Comparison of ENCODE assay signal across 30 cellular contexts in the genomic region with DNA sequence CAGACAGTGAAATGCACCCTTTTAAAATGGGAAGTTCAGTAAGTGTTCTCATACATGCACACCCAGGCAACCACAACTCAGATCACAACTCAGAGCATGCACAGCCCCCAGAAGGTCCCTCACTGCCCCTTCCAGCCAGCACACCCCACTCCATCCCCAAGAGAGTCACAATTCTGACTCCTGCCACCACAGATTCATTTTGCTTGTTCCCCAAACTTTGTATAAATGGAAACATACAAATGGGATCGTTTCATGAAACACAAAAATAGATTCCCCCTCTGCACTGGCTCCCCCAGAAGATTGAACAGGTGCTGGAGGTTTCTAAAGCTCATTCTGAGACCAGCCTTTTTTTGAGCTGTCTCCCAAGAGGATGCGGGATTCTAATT. TPM values are rescaled to one million over a fixed set of nuclear protein-coding genes. Genes with fewer than 3 reads are reported as not detected.
A peak's percentile ranks its signal among the peaks of the same experiment; 100 is the strongest.
DNase-seq lines count a peak whose midpoint lies in the region; ATAC-seq and TF ChIP-seq lines count a peak whose summit lies in the region.
"Had no signal": no experiment of that assay in that cellular context is flagged by ENCODE, and none has a peak within 500 bp of the region (broad histone marks: within the 10 kb centered on the region; RNA-seq: fewer than 3 reads in every experiment).

No MANE protein-coding gene starts in this region.

- H4K20me1 ChIP-seq in KMS-11 (ENCODE audit: insufficient read depth) = no peaks in the 10 kb centered on the region

- intact Hi-C loops in activated B cell treated with CpG ODN at 0.5 μM for 24 hours (cut with micrococcal nuclease) = loop anchor here (1.0 to 2.0 kb wide), 2 partner anchors 13 to 14 kb away; no protein-coding TSS in a partner anchor

- peak overlapping the region; percentile 91 for H3K4me3 Mint-ChIP-seq in activated B cell treated with CpG ODN at 0.5 μM for 24 hours
- H3K4me3 Mint-ChIP-seq in stimulated activated naive B cell treated with anti-CD40 and anti-IgM and Interleukin-4, amounts not matched to agents 10 μg/mL and 1 μg/mL and 100 μg/mL, for 72 hours = peak overlapping the region; percentile 50 to 74
- H3K4me3 Mint-ChIP-seq: activated naive CD8-positive, alpha-beta T cell; activated T-helper 1 cell treated with anti-CD3 and anti-CD28 coated beads, Interleukin-12 subunit alpha, Interleukin-12 subunit beta, Interleukin-2, Interleukin-4 antibody, amounts not matched to agents 30 ng/mL and 10 ng/mL and 1 ng/mL, durations not matched to agents 14 hours and 24 hours and 36 hours; central memory CD8-positive, alpha-beta T cell had no signal

- CTCF ChIA-PET in activated B cell treated with CpG ODN at 0.5 μM for 24 hours (lab: Charles Lee) = interaction anchor here (9.2 kb wide), 1 partner anchor 15 kb away, joined by 104 read pairs; no protein-coding TSS in a partner anchor

- ATAC-seq in activated B cell treated with CpG ODN at 0.5 μM for 24 hours (ENCODE audit: low read depth) = peak; percentile 28
- ATAC-seq in stimulated activated naive B cell treated with anti-CD40 and anti-IgM and Interleukin-4, amounts not matched to agents 10 μg/mL and 1 μg/mL and 100 μg/mL, for 72 hours (replicated peaks) = peak; percentile 58 to 64
- ATAC-seq: left lung, psoas muscle had no signal

- peak; percentile 84 for DNase-seq in GM12865 (ENCODE audit: low read depth)
- DNase-seq in activated B cell treated with CpG ODN at 0.5 μM for 24 hours = no peak
- peak; percentile 58 for DNase-seq in stimulated activated naive B cell treated with anti-CD40 and anti-IgM and Interleukin-4, amounts not matched to agents 10 μg/mL and 1 μg/mL and 100 μg/mL, for 72 hours
- DNase-seq in amniotic stem cell (lab: John Stamatoyannopoulos, UW) = no peak
- no peak for DNase-seq in stimulated activated naive CD4-positive, alpha-beta T cell (lab: John Stamatoyannopoulos, UW)
- no peak for DNase-seq in NCI-H510A treated with DMSO at 0.1 percent for 48 hours (lab: John Stamatoyannopoulos, UW)
- DNase-seq: activated CD4-positive, alpha-beta T cell treated with anti-CD3 and anti-CD28 coated beads for 4 hours; DMS79; dorsolateral prefrontal cortex; KBM-7; left lung; NCI-H1092; NCI-H187 treated with DMSO at 0.1 percent for 48 hours; NCI-H226; NCI-H82; psoas muscle; SJCRH30; stimulated activated CD4-positive, alpha-beta T cell treated with anti-CD3 and anti-CD28 coated beads, Interleukin-1b, Interleukin-23, amount 100 ng/mL, for 48 hours had no signal

- H3K4me1 Mint-ChIP-seq in activated B cell treated with CpG ODN at 0.5 μM for 24 hours = peaks cover 95% of the 10 kb centered on the region
- H3K4me1 Mint-ChIP-seq in stimulated activated naive B cell treated with anti-CD40 and anti-IgM and Interleukin-4, amounts not matched to agents 10 μg/mL and 1 μg/mL and 100 μg/mL, for 72 hours = peaks cover 61 to 92% of the 10 kb centered on the region in 2 donors

- H3K4me3 ChIP-seq in GM12865 (ENCODE audit: low read depth, low read length) (peak overlapping the region; percentile 58), KMS-11 (IDR thresholded peaks at IDR 0.05; ENCODE audit: insufficient read depth, low read depth, low read length) (no peak overlapping the region)
- H3K4me3 ChIP-seq: dorsolateral prefrontal cortex, left lung, Peyer's patch, psoas muscle, SJCRH30, thoracic aorta, vagina had no signal

- peak overlapping the region; percentile 46 for H3K4me2 ChIP-seq in KMS-11

- H3K27me3 Mint-ChIP-seq in activated B cell treated with CpG ODN at 0.5 μM for 24 hours = no peaks in the 10 kb centered on the region
- no peaks in the 10 kb centered on the region for H3K27me3 Mint-ChIP-seq in stimulated activated naive B cell treated with anti-CD40 and anti-IgM and Interleukin-4, amounts not matched to agents 10 μg/mL and 1 μg/mL and 100 μg/mL, for 72 hours
- H3K27me3 Mint-ChIP-seq: activated naive CD8-positive, alpha-beta T cell; central memory CD8-positive, alpha-beta T cell had no signal

- no peaks in the 10 kb centered on the region for H3K27me3 ChIP-seq in KMS-11 (ENCODE audit: insufficient read depth, low read depth)
- H3K27me3 ChIP-seq: dorsolateral prefrontal cortex, left lung, Peyer's patch, vagina had no signal

- no peak overlapping the region; the same call in 1 of the 2 replicates for H2AFZ ChIP-seq in KMS-11 (ENCODE audit: low read depth)

- peaks cover 6% of the 10 kb centered on the region; the same call in 1 of the 2 replicates for H3K79me2 ChIP-seq in KMS-11 (ENCODE audit: insufficient read depth, low read depth)

- POLR2A ChIA-PET in activated B cell treated with CpG ODN at 0.5 μM for 24 hours (lab: Charles Lee) = interaction anchor here (1.6 to 21.2 kb wide), 4 partner anchors 3 to 21 kb away, joined by 9 to 948 read pairs (median 337); a partner anchor contains a TSS

- TF ChIP-seq CTCF in GM12865 (IDR thresholded peaks at IDR 0.05; ENCODE audit: insufficient read depth, low read depth, low read length, missing control alignments) (no peak), KMS-11 (conservative IDR thresholded peaks at IDR 0.05; ENCODE audit: low read depth, low read length) (no peak), activated B cell treated with CpG ODN at 0.5 μM for 24 hours (IDR thresholded peaks at IDR 0.05) (no peak)

- H3K27ac Mint-ChIP-seq in activated B cell treated with CpG ODN at 0.5 μM for 24 hours = peak overlapping the region; percentile 94
- peak overlapping the region; percentile 96 for H3K27ac Mint-ChIP-seq in stimulated activated naive B cell treated with anti-CD40 and anti-IgM and Interleukin-4, amounts not matched to agents 10 μg/mL and 1 μg/mL and 100 μg/mL, for 72 hours
- H3K27ac Mint-ChIP-seq: activated naive CD8-positive, alpha-beta T cell; activated T-helper 1 cell treated with anti-CD3 and anti-CD28 coated beads, Interleukin-12 subunit alpha, Interleukin-12 subunit beta, Interleukin-2, Interleukin-4 antibody, amounts not matched to agents 30 ng/mL and 10 ng/mL and 1 ng/mL, durations not matched to agents 14 hours and 24 hours and 36 hours had no signal

- no peaks in the 10 kb centered on the region for H3K36me3 ChIP-seq in KMS-11 (ENCODE audit: insufficient read depth)
- H3K36me3 ChIP-seq: left lung, Peyer's patch, SJCRH30, thoracic aorta, vagina had no signal

- no peak overlapping the region for H3K9ac ChIP-seq in KMS-11

- H3K4me1 ChIP-seq in KMS-11 (ENCODE audit: low read depth, poor library complexity, severe bottlenecking) = peaks cover 79% of the 10 kb centered on the region
- H3K4me1 ChIP-seq: left lung, psoas muscle, vagina had no signal

- no peaks in the 10 kb centered on the region for H3K9me3 Mint-ChIP-seq in activated B cell treated with CpG ODN at 0.5 μM for 24 hours
- H3K9me3 Mint-ChIP-seq in stimulated activated naive B cell treated with anti-CD40 and anti-IgM and Interleukin-4, amounts not matched to agents 10 μg/mL and 1 μg/mL and 100 μg/mL, for 72 hours = no peaks in the 10 kb centered on the region
- H3K9me3 Mint-ChIP-seq: activated T-helper 1 cell treated with anti-CD3 and anti-CD28 coated beads, Interleukin-12 subunit alpha, Interleukin-12 subunit beta, Interleukin-2, Interleukin-4 antibody, amounts not matched to agents 30 ng/mL and 10 ng/mL and 1 ng/mL, durations not matched to agents 14 hours and 24 hours and 36 hours; central memory CD8-positive, alpha-beta T cell had no signal

- H3K27ac ChIP-seq in KMS-11 = peak overlapping the region; percentile 50; the same call in 1 of the 2 replicates
- H3K27ac ChIP-seq: dorsolateral prefrontal cortex, epithelial cell of prostate, left lung, psoas muscle, SJCRH30, thoracic aorta, vagina had no signal

- peaks cover 21% of the 10 kb centered on the region for H3K36me3 Mint-ChIP-seq in activated B cell treated with CpG ODN at 0.5 μM for 24 hours (ENCODE audit: low read depth)
- H3K36me3 Mint-ChIP-seq in stimulated activated naive B cell treated with anti-CD40 and anti-IgM and Interleukin-4, amounts not matched to agents 10 μg/mL and 1 μg/mL and 100 μg/mL, for 72 hours = peaks cover 3 to 9% of the 10 kb centered on the region in 2 donors
- H3K36me3 Mint-ChIP-seq: activated naive CD8-positive, alpha-beta T cell had no signal

RNA-seq across cellular contexts. Expression of a gene that starts 3.3 kb away (rescaled TPM):
- total RNA-seq in activated B cell treated with CpG ODN at 0.5 μM for 24 hours = 316 and 342 TPM in 2 replicates
- total RNA-seq: activated T-helper 1 cell treated with anti-CD3 and anti-CD28 coated beads, Interleukin-12 subunit alpha, Interleukin-12 subunit beta, Interleukin-2, Interleukin-4 antibody, amounts not matched to agents 30 ng/mL and 10 ng/mL and 1 ng/mL, durations not matched to agents 14 hours and 24 hours and 36 hours; fibroblast of villous mesenchyme; H4; psoas muscle; SJCRH30; skeletal muscle tissue; T-helper 1 cell treated with Interleukin-12 subunit alpha and Interleukin-12 subunit beta and Interleukin-4 antibody, amounts not matched to agents 30 ng/mL and 1 ng/mL, for 36 hours; thoracic aorta; vagina had no signal

Comparison
In these comparisons a context has a peak if more than half of its experiments do, and no peak if none do; other contexts are left out.
1. DNase-seq: peak in GM12865 (single experiment) and stimulated activated naive B cell treated with anti-CD40 and anti-IgM and Interleukin-4, amounts not matched to agents 10 μg/mL and 1 μg/mL and 100 μg/mL, for 72 hours (single experiment); none in activated B cell treated with CpG ODN at 0.5 μM for 24 hours (single experiment), amniotic stem cell (single experiment), stimulated activated naive CD4-positive, alpha-beta T cell (0 of 6) and NCI-H510A treated with DMSO at 0.1 percent for 48 hours (single experiment).